In the genomic region with DNA sequence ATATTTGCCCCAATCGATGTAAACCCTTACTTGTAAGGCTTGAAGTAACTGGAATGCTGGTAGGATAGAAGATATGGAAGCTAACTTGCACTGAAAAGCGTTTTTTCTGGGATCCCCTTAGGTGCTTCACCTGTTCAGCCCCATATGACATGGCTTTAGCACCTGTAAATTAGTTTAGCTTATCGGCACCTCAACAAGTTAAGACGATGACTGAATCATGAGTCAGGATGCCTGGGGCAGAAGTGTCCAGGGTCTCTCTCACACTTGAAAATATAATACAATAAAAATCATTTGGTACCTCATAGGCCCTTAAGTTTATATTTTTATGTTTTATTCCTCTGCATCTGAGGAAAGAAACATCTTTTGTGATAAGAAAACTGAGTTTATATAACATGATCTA, we compare ENCODE assay signal across 23 cellular contexts.
DNase-seq lines count a peak whose midpoint lies in the region; ATAC-seq and TF ChIP-seq lines count a peak whose summit lies in the region.
"Had no signal": no experiment of that assay in that cellular context is flagged by ENCODE, and none has a peak within 500 bp of the region (broad histone marks: within the 10 kb centered on the region; RNA-seq: fewer than 3 reads in every experiment).

No MANE protein-coding gene starts in this region.

- H3K4me3 Mint-ChIP-seq in MCF 10A (ENCODE audit: unreplicated experiment) = no peak overlapping the region
- H3K4me3 Mint-ChIP-seq: B cell; CD4-positive, CD25-positive, alpha-beta regulatory T cell; CD8-positive, alpha-beta T cell; GM23338; H9 had no signal

- H3K36me3 ChIP-seq in breast epithelium = no peaks in the 10 kb centered on the region
- H3K36me3 ChIP-seq in RWPE2 (ENCODE audit: low read depth) = no peaks in the 10 kb centered on the region
- H3K36me3 ChIP-seq: BLaER1 had no signal

- H3K27me3 ChIP-seq in breast epithelium = no peaks in the 10 kb centered on the region
- H3K27me3 ChIP-seq in RWPE2 (ENCODE audit: insufficient read depth, poor library complexity, severe bottlenecking) = no peaks in the 10 kb centered on the region
- H3K27me3 ChIP-seq: BLaER1 had no signal

- H3K4me3 ChIP-seq in breast epithelium (no peak overlapping the region), RWPE2 (ENCODE audit: severe bottlenecking) (no peak overlapping the region), epithelial cell of esophagus (ENCODE audit: low read length) (no peak overlapping the region)
- H3K4me3 ChIP-seq: BLaER1, GM12878, GM23338 had no signal

- H3K4me1 ChIP-seq in breast epithelium (no peaks in the 10 kb centered on the region), RWPE2 (ENCODE audit: insufficient read depth, poor library complexity, severe bottlenecking) (no peaks in the 10 kb centered on the region)
- H3K4me1 ChIP-seq: BLaER1, Caco-2 had no signal

- ATAC-seq in RWPE2 (ENCODE audit: low read depth) (peak; percentile 61; the same call in 1 of the 3 replicates), HG03108 (IDR thresholded peaks at IDR 0.05; ENCODE audit: unreplicated experiment) (no peak)
- ATAC-seq: CD8-positive, alpha-beta T cell; GM12878; GM23338; HCT116 had no signal

- DNase-seq in MCF 10A (ENCODE audit: unreplicated experiment) (peak; percentile 42), breast epithelium (ENCODE audit: low spot score in 2 of 2) (no peak), RWPE2 (ENCODE audit: low spot score) (no peak), epithelial cell of esophagus (ENCODE audit: low read depth) (peak; percentile 50), D341Med (ENCODE audit: low spot score) (no peak), NCI-H187 (lab: John Stamatoyannopoulos, UW) (no peak), NCI-H1694 treated with DMSO at 0.1 percent for 48 hours (lab: John Stamatoyannopoulos, UW) (no peak)
- DNase-seq: Caco-2; CD4-positive, CD25-positive, alpha-beta regulatory T cell; CD8-positive, alpha-beta T cell; DMS 273 treated with DMSO at 0.1 percent for 48 hours; DMS79; EL; GDM1; H9 had no signal

- H3K9me3 ChIP-seq in breast epithelium = no peaks in the 10 kb centered on the region
- no peaks in the 10 kb centered on the region for H3K9me3 ChIP-seq in RWPE2 (ENCODE audit: severe bottlenecking)
- H3K9me3 ChIP-seq: BLaER1, Caco-2 had no signal

- intact Hi-C loops in MCF 10A (cut with micrococcal nuclease) = no loop called here
- intact Hi-C loops in breast epithelium (cut with DNase I; ENCODE audit: low total_unique reads) = no loop called here

- no peaks in the 10 kb centered on the region for H3K9me3 Mint-ChIP-seq in MCF 10A (ENCODE audit: unreplicated experiment)
- H3K9me3 Mint-ChIP-seq: H9 had no signal

- no TSS peak for BruUV-seq in MCF 10A (replicated peaks; lab: Mats Ljungman, UMichigan)

- CTCF ChIA-PET in MCF 10A (lab: Yijun Ruan, JAX) = no interaction called here

- H3K27ac ChIP-seq in breast epithelium (no peak overlapping the region), RWPE2 (ENCODE audit: poor library complexity, severe bottlenecking) (no peak overlapping the region)
- H3K27ac ChIP-seq: 22Rv1, BLaER1, C4-2B had no signal

- POLR2A ChIA-PET in MCF 10A (lab: Yijun Ruan, JAX) = interaction anchor here (0.5 to 0.6 kb wide), 2 partner anchors 12 to 69 kb away, joined by 3 read pairs; no protein-coding TSS in a partner anchor

- H3K36me3 Mint-ChIP-seq in MCF 10A (ENCODE audit: insufficient read depth, unreplicated experiment) = no peaks in the 10 kb centered on the region
- H3K36me3 Mint-ChIP-seq: CD4-positive, CD25-positive, alpha-beta regulatory T cell; CD8-positive, alpha-beta T cell had no signal

- no peaks in the 10 kb centered on the region for H3K4me1 Mint-ChIP-seq in MCF 10A (ENCODE audit: insufficient read depth, unreplicated experiment)
- H3K4me1 Mint-ChIP-seq: B cell; CD4-positive, CD25-positive, alpha-beta regulatory T cell had no signal

- no peak for TF ChIP-seq POLR2A in breast epithelium (IDR thresholded peaks at IDR 0.05)

- TF ChIP-seq CTCF in MCF 10A (IDR thresholded peaks at IDR 0.05; ENCODE audit: unreplicated experiment) = no peak
- no peak for TF ChIP-seq CTCF in breast epithelium (IDR thresholded peaks at IDR 0.05)
- TF ChIP-seq CTCF in RWPE2 (IDR thresholded peaks at IDR 0.05; ENCODE audit: poor library complexity, severe bottlenecking) = no peak
- no peak for TF ChIP-seq CTCF in epithelial cell of esophagus (IDR thresholded peaks at IDR 0.05; ENCODE audit: insufficient read depth, low read depth, low read length, missing control alignments)

- H3K27ac Mint-ChIP-seq in MCF 10A (ENCODE audit: low read depth, unreplicated experiment) = no peak overlapping the region
- H3K27ac Mint-ChIP-seq: B cell; CD4-positive, CD25-positive, alpha-beta regulatory T cell; CD8-positive, alpha-beta T cell; GM23338 had no signal

- H3K27me3 Mint-ChIP-seq in MCF 10A (ENCODE audit: insufficient read depth, unreplicated experiment) = no peaks in the 10 kb centered on the region
- H3K27me3 Mint-ChIP-seq: B cell; CD4-positive, CD25-positive, alpha-beta regulatory T cell had no signal

Comparison
In these comparisons a context has a peak if more than half of its experiments do, and no peak if none do; other contexts are left out.
1. DNase-seq: peak in MCF 10A (single experiment) and epithelial cell of esophagus (single experiment); none in breast epithelium (0 of 2), RWPE2 (single experiment), D341Med (single experiment), NCI-H187 (0 of 2) and NCI-H1694 treated with DMSO at 0.1 percent for 48 hours (single experiment).